In the genomic region with DNA sequence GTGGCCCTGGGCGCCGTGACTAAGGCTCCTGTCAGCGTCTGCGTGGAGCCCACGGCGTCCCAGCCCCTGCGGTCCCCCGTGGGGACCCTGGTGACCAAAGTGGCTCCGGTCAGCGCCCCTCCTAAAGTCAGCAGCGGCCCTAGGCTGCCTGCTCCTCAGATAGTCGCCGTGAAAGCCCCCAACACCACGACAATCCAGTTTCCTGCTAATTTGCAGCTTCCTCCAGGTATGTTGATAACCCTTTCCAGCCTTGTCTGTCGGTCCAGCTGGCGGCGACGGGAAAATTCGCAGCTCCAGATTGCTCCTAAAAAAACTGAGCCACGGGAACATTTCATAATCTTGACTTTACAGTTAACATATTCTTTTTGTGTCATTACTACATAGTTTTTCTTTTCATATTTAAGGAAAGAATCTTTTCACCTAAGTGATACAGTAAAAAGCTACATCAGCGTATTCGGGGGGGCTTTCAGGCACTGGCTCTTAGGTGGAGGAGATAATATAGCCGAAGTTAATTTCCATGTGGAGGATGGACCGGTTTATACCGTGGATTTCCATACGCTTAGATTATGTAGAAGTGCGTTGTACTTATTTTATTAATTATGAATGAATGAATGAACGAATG, we compare ENCODE assay signal across 8 cellular contexts. TPM values are rescaled to one million over a fixed set of nuclear protein-coding genes. Genes with fewer than 3 reads are reported as not detected.
DNase-seq lines count a peak whose midpoint lies in the region; ATAC-seq, FAIRE-seq and TF ChIP-seq lines count a peak whose summit lies in the region.

No MANE protein-coding gene starts in this region.

- H4K8ac ChIP-seq in mesenchymal stem cell (ENCODE audit: low read length): no peak overlapping the region

- no peak overlapping the region for H2AK5ac ChIP-seq in mesenchymal stem cell (ENCODE audit: low read length, severe bottlenecking)

- H3K4me2 ChIP-seq in mesenchymal stem cell (ENCODE audit: low read length, poor library complexity, severe bottlenecking): peak overlapping the region; percentile 100

- H3K27me3 ChIP-seq in brain microvascular endothelial cell (replicated peaks) (no peaks in the 10 kb centered on the region), mesenchymal stem cell (ENCODE audit: control insufficient read depth in 1 of 2, insufficient read depth in 1 of 2, low read length in 2 of 2) (no peaks in the 10 kb centered on the region)

- no peak for FAIRE-seq in GM12892 (lab: Jason Lieb, UNC)

- in situ Hi-C loops in brain microvascular endothelial cell (cut with HindIII; ENCODE audit: low pct_ligation_motif_present, low sequenced_read_pairs): no loop called here

- H3K9ac ChIP-seq in mesenchymal stem cell (ENCODE audit: low read length): peak overlapping the region; percentile 96

- peak overlapping the region in 1 of 2 experiments; percentile 14 for H3K4ac ChIP-seq in mesenchymal stem cell (ENCODE audit: low read depth in 1 of 2, low read length in 2 of 2)

- H3K79me1 ChIP-seq in mesenchymal stem cell (replicated peaks; ENCODE audit: low read length, poor library complexity, severe bottlenecking): peaks cover 9% of the 10 kb centered on the region

- peak overlapping the region; percentile 95 for H2AFZ ChIP-seq in mesenchymal stem cell (ENCODE audit: low read depth, low read length)

- ATAC-seq in HG03095 (IDR thresholded peaks at IDR 0.05; ENCODE audit: unreplicated experiment) (no peak), HG03175 (IDR thresholded peaks at IDR 0.05; ENCODE audit: unreplicated experiment) (no peak)

- peak overlapping the region; percentile 79 for H3K4me3 ChIP-seq in brain microvascular endothelial cell (ENCODE audit: low read depth, low read length)
- H3K4me3 ChIP-seq in mesenchymal stem cell (ENCODE audit: insufficient read depth in 1 of 2, low read depth in 1 of 2, low read length in 2 of 2): peak overlapping the region; percentile 91 to 96

- H3K23ac ChIP-seq in mesenchymal stem cell (ENCODE audit: low read length in 2 of 2): peak overlapping the region in 1 of 2 experiments; percentile 85

- H3K18ac ChIP-seq in mesenchymal stem cell (ENCODE audit: low read depth in 1 of 2, low read length in 2 of 2): peak overlapping the region in 1 of 2 experiments; percentile 60

- H3K27ac ChIP-seq in KOPT-K1 (ENCODE audit: low read depth, low read length, poor library complexity, severe bottlenecking): peak overlapping the region; percentile 77
- H3K27ac ChIP-seq in brain microvascular endothelial cell: peak overlapping the region; percentile 72
- no peak overlapping the region for H3K27ac ChIP-seq in mesenchymal stem cell (ENCODE audit: low read length, poor library complexity, severe bottlenecking)

- WGBS in mesenchymal stem cell: 6% methylated on average over 27 of the region's 28 CpGs

- TF ChIP-seq CTCF in brain microvascular endothelial cell (IDR thresholded peaks at IDR 0.05; ENCODE audit: low read depth, low read length, missing control alignments): no peak

- DNase-seq in NCI-H1092 treated with DMSO at 0.1 percent for 48 hours (lab: John Stamatoyannopoulos, UW): peak; percentile 39
- no peak for DNase-seq in NCI-H1092 (lab: John Stamatoyannopoulos, UW)
- DNase-seq in brain microvascular endothelial cell: no peak
- DNase-seq in mesenchymal stem cell: peak; percentile 3
- no peak for DNase-seq in GM12892 (ENCODE audit: insufficient read length)

- no peak overlapping the region for H3K14ac ChIP-seq in mesenchymal stem cell (ENCODE audit: low read length in 2 of 2)

- H2BK5ac ChIP-seq in mesenchymal stem cell (ENCODE audit: low read depth, low read length, poor library complexity, severe bottlenecking): no peak overlapping the region

- H3K9me3 ChIP-seq in KOPT-K1 (ENCODE audit: insufficient read depth, low read length, poor library complexity, severe bottlenecking) (peaks cover 5% of the 10 kb centered on the region), mesenchymal stem cell (ENCODE audit: control insufficient read depth, low read length) (no peaks in the 10 kb centered on the region)

- peaks cover 5% of the 10 kb centered on the region; the same call in 1 of the 2 replicates for H3K36me3 ChIP-seq in KOPT-K1 (ENCODE audit: insufficient read depth, low read length)
- no peaks in the 10 kb centered on the region for H3K36me3 ChIP-seq in brain microvascular endothelial cell (replicated peaks)
- no peaks in the 10 kb centered on the region for H3K36me3 ChIP-seq in mesenchymal stem cell (ENCODE audit: control insufficient read depth in 1 of 2, insufficient read depth in 2 of 2, low read depth in 1 of 2, low read length in 2 of 2)

- no peak overlapping the region for H2BK120ac ChIP-seq in mesenchymal stem cell (ENCODE audit: low read depth, low read length)

- H2BK12ac ChIP-seq in mesenchymal stem cell (ENCODE audit: low read length in 2 of 2): no peak overlapping the region

- no peak for TF ChIP-seq POLR2A in GM12892 (IDR thresholded peaks at IDR 0.05; ENCODE audit: low read depth, low read length)

- no peak overlapping the region for H4K91ac ChIP-seq in mesenchymal stem cell (ENCODE audit: low read length)

- H3K4me1 ChIP-seq in mesenchymal stem cell (ENCODE audit: control insufficient read depth, insufficient read depth, low read depth, low read length): peaks cover 5% of the 10 kb centered on the region

- H2BK15ac ChIP-seq in mesenchymal stem cell (ENCODE audit: low read depth, poor library complexity, severe bottlenecking): no peak overlapping the region

RNA-seq across cellular contexts. Expression of gene TAF4B, which starts 0.9 kb away (rescaled TPM):
- 0.32 TPM for polyA plus RNA-seq in mesenchymal stem cell (2013, experiment 1 of 2)
- 0.38 TPM for polyA plus RNA-seq in mesenchymal stem cell (2013, experiment 2 of 2)
- 8.0 TPM for polyA plus RNA-seq in GM12892 (2012; ENCODE audit: missing spikeins)

Comparison
In these comparisons a context has a peak if more than half of its experiments do, and no peak if none do; other contexts are left out.
1. DNase-seq: peak in NCI-H1092 treated with DMSO at 0.1 percent for 48 hours (single experiment) and mesenchymal stem cell (single experiment); none in NCI-H1092 (single experiment), brain microvascular endothelial cell (single experiment) and GM12892 (single experiment).